ENCODE assay signal across 15 cellular contexts in the genomic region with DNA sequence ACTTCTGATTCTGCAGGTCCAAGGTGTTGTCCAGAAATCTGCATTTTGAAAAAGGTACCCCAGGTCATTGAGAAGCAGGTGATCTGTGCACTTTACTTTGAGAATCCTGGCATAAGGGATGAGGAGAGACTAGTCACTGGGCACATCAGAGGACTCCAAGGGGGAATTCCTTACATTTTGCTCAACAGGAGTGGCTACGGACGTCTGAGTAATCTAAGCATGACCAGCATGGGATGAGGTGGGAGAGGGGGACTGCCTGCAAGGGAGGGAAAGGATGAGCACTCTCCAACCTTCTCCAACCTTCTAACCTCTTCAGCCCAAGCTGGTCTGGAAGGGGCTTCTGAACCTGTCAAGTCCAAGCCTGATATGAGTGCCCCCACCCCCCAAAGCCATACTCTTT. TPM values are rescaled to one million over a fixed set of nuclear protein-coding genes. Genes with fewer than 3 reads are reported as not detected.
DNase-seq lines count a peak whose midpoint lies in the region; ATAC-seq and TF ChIP-seq lines count a peak whose summit lies in the region.
"Had no signal": no experiment of that assay in that cellular context is flagged by ENCODE, and none has a peak within 500 bp of the region (broad histone marks: within the 10 kb centered on the region; RNA-seq: fewer than 3 reads in every experiment).

No MANE protein-coding gene starts in this region.

- H3K9me3 Mint-ChIP-seq in chondrocyte (ENCODE audit: low read depth) (no peaks in the 10 kb centered on the region), natural killer cell (no peaks in the 10 kb centered on the region)
- H3K9me3 Mint-ChIP-seq: activated CD4-positive, alpha-beta memory T cell treated with anti-CD3 and anti-CD28 coated beads for 36 hours; stimulated activated naive CD8-positive, alpha-beta T cell treated with anti-CD3 and anti-CD28 coated beads, Interleukin-15, Interleukin-2, amounts not matched to agents 100 ng/mL and 50 ng/mL, for 24 hours had no signal

- DNase-seq in AG10803 (ENCODE audit: low read depth) (peak; percentile 69), M059J (ENCODE audit: low read depth) (peak; percentile 81), chondrocyte (ENCODE audit: low spot score) (no peak), kidney glomerular epithelial cell (lab: John Stamatoyannopoulos, UW) (peak; percentile 75), natural killer cell (no peak), amniotic stem cell (lab: John Stamatoyannopoulos, UW) (no peak)
- no peak for DNase-seq in stimulated activated CD4-positive, alpha-beta T cell treated with anti-CD3 and anti-CD28 coated beads, Interleukin-2, amount 100 ng/mL, for 48 hours
- DNase-seq in stimulated activated CD4-positive, alpha-beta T cell treated with anti-CD3 and anti-CD28 coated beads, Interleukin-4, amount 100 ng/mL, for 24 hours = no peak
- DNase-seq: activated CD4-positive, alpha-beta memory T cell treated with anti-CD3 and anti-CD28 coated beads for 36 hours; activated effector memory CD4-positive, alpha-beta T cell treated with Interleukin-2 at 50 U/mL for 16 hours; T-helper 17 cell had no signal

- H3K27ac Mint-ChIP-seq in chondrocyte (ENCODE audit: unreplicated experiment) = peak overlapping the region; percentile 12
- H3K27ac Mint-ChIP-seq in natural killer cell = no peak overlapping the region
- H3K27ac Mint-ChIP-seq: activated CD4-positive, alpha-beta memory T cell treated with anti-CD3 and anti-CD28 coated beads for 36 hours; stimulated activated naive CD8-positive, alpha-beta T cell treated with anti-CD3 and anti-CD28 coated beads, Interleukin-15, Interleukin-2, amounts not matched to agents 100 ng/mL and 50 ng/mL, for 24 hours; T-helper 17 cell had no signal

- peaks cover 28% of the 10 kb centered on the region for H3K4me1 Mint-ChIP-seq in chondrocyte (ENCODE audit: low read depth)
- peaks cover 23 to 26% of the 10 kb centered on the region in 2 donors for H3K4me1 Mint-ChIP-seq in natural killer cell

- H3K4me3 Mint-ChIP-seq in chondrocyte (ENCODE audit: unreplicated experiment) = no peak overlapping the region
- H3K4me3 Mint-ChIP-seq in natural killer cell = no peak overlapping the region
- H3K4me3 Mint-ChIP-seq: activated CD4-positive, alpha-beta memory T cell treated with anti-CD3 and anti-CD28 coated beads for 36 hours; stimulated activated naive CD8-positive, alpha-beta T cell treated with anti-CD3 and anti-CD28 coated beads, Interleukin-15, Interleukin-2, amounts not matched to agents 100 ng/mL and 50 ng/mL, for 24 hours; T-helper 17 cell had no signal

- ATAC-seq in natural killer cell = no peak
- ATAC-seq: T-helper 17 cell had no signal

- no peak overlapping the region for H3K4me3 ChIP-seq in AG10803 (ENCODE audit: low read length)
- H3K4me3 ChIP-seq: BLaER1, cardiac muscle cell, right atrium auricular region had no signal

- H3K36me3 Mint-ChIP-seq in chondrocyte (ENCODE audit: low read depth) (no peaks in the 10 kb centered on the region), natural killer cell (no peaks in the 10 kb centered on the region)
- H3K36me3 Mint-ChIP-seq: activated CD4-positive, alpha-beta memory T cell treated with anti-CD3 and anti-CD28 coated beads for 36 hours had no signal

- intact Hi-C loops in natural killer cell (cut with micrococcal nuclease) = loop anchor here (5.0 kb wide), 1 partner anchor 36 kb away; no protein-coding TSS in a partner anchor

- TF ChIP-seq CTCF in AG10803 (conservative IDR thresholded peaks at IDR 0.05; ENCODE audit: low read length) (no peak), chondrocyte (IDR thresholded peaks at IDR 0.05) (no peak), natural killer cell (IDR thresholded peaks at IDR 0.05) (no peak)

- H3K27me3 Mint-ChIP-seq in chondrocyte (ENCODE audit: low read depth) = no peaks in the 10 kb centered on the region
- peaks cover 0 to 3% of the 10 kb centered on the region in 2 donors for H3K27me3 Mint-ChIP-seq in natural killer cell (ENCODE audit: low read depth in 2 of 2)
- H3K27me3 Mint-ChIP-seq: stimulated activated naive CD8-positive, alpha-beta T cell treated with anti-CD3 and anti-CD28 coated beads, Interleukin-15, Interleukin-2, amounts not matched to agents 100 ng/mL and 50 ng/mL, for 24 hours had no signal

RNA-seq across cellular contexts. Expression of a gene that starts 55.5 kb away (rescaled TPM):
- 5.0 and 6.5 TPM in 2 replicates for total RNA-seq in M059J (2014; rRNA removed; shearing (Covaris generic))
- total RNA-seq in chondrocyte (1.4 to 6.2 TPM (median 6.1 TPM) in 3 replicates), natural killer cell (not detected)
- total RNA-seq: activated CD4-positive, alpha-beta memory T cell treated with anti-CD3 and anti-CD28 coated beads for 36 hours; cardiac muscle cell; T-helper 17 cell had no signal

Comparison
In these comparisons a context has a peak if more than half of its experiments do, and no peak if none do; other contexts are left out.
1. DNase-seq: peak in AG10803 (single experiment), M059J (single experiment) and kidney glomerular epithelial cell (single experiment); none in chondrocyte (single experiment), natural killer cell (single experiment), stimulated activated CD4-positive, alpha-beta T cell treated with anti-CD3 and anti-CD28 coated beads, Interleukin-2, amount 100 ng/mL, for 48 hours (0 of 2), amniotic stem cell (single experiment) and stimulated activated CD4-positive, alpha-beta T cell treated with anti-CD3 and anti-CD28 coated beads, Interleukin-4, amount 100 ng/mL, for 24 hours (single experiment).